21 cellular contexts compared by ENCODE assay signal in genomic region chr6:15775741-15776140, GRCh38.
DNase-seq lines count a peak whose midpoint lies in the region; ATAC-seq and TF ChIP-seq lines count a peak whose summit lies in the region.
"Had no signal": no experiment of that assay in that cellular context is flagged by ENCODE, and none has a peak within 500 bp of the region (broad histone marks: within the 10 kb centered on the region; RNA-seq: fewer than 3 reads in every experiment).

No MANE protein-coding gene starts in this region.

- in situ Hi-C loops in HAP-1 (cut with MboI; ENCODE audit: low sequenced_read_pairs) = no loop called here

- no peaks in the 10 kb centered on the region for H3K27me3 Mint-ChIP-seq in T-helper 2 cell treated with Interferon-gamma antibody and Interleukin-4, amounts not matched to agents 5 μg/mL and 100 μg/mL, for 36 hours (ENCODE audit: low read depth)
- peaks cover 18% of the 10 kb centered on the region for H3K27me3 Mint-ChIP-seq in activated naive CD8-positive, alpha-beta T cell treated with anti-CD3 and anti-CD28 coated beads for 36 hours
- H3K27me3 Mint-ChIP-seq in CD14-positive monocyte (ENCODE audit: low read depth in 3 of 3) = peaks cover 0 to 5% (median 0%) of the 10 kb centered on the region in 3 donors
- peaks cover 15% of the 10 kb centered on the region for H3K27me3 Mint-ChIP-seq in MCF 10A (ENCODE audit: insufficient read depth, unreplicated experiment)

- no peak for DNase-seq in T-helper 2 cell treated with Interferon-gamma antibody and Interleukin-4, amounts not matched to agents 5 μg/mL and 100 μg/mL, for 36 hours (ENCODE audit: low spot score)
- no peak for DNase-seq in T-helper 2 cell
- no peak for DNase-seq in activated naive CD4-positive, alpha-beta T cell treated with anti-CD3 and anti-CD28 coated beads, Interleukin-2, amount 50 U/mL, for 72 hours (ENCODE audit: low spot score in 2 of 2)
- DNase-seq in activated naive CD4-positive, alpha-beta T cell treated with anti-CD3 and anti-CD28 coated beads, Interleukin-2, amount 50 U/mL, for 16 hours = no peak
- no peak for DNase-seq in activated naive CD8-positive, alpha-beta T cell treated with anti-CD3 and anti-CD28 coated beads for 36 hours
- DNase-seq in CD14-positive monocyte (ENCODE audit: low spot score) = no peak
- no peak for DNase-seq in MCF 10A (ENCODE audit: unreplicated experiment)
- DNase-seq in HAP-1 (ENCODE audit: low spot score in 2 of 2) = no peak
- DNase-seq: AML-193, COR-L47, DMS 273 treated with DMSO at 0.1 percent for 48 hours, DND-41, H7, KG1, NCI-H1417 treated with DMSO at 0.1 percent for 48 hours, NCI-H187 treated with DMSO at 0.1 percent for 48 hours, NCI-H2227 treated with DMSO at 0.1 percent for 48 hours, NCI-H524, NCI-H82, OCI-M1, Right ventricle myocardium superior had no signal

- intact Hi-C loops in CD14-positive monocyte (cut with micrococcal nuclease) = no loop called here
- intact Hi-C loops in MCF 10A (cut with micrococcal nuclease) = no loop called here

- peaks cover 6% of the 10 kb centered on the region for H3K4me1 ChIP-seq in HAP-1

- POLR2A ChIA-PET in MCF 10A (lab: Yijun Ruan, JAX) = no interaction called here

- peaks cover 3% of the 10 kb centered on the region for H3K9me3 Mint-ChIP-seq in T-helper 2 cell treated with Interferon-gamma antibody and Interleukin-4, amounts not matched to agents 5 μg/mL and 100 μg/mL, for 36 hours
- peaks cover 7 to 8% of the 10 kb centered on the region in 2 donors for H3K9me3 Mint-ChIP-seq in activated naive CD4-positive, alpha-beta T cell treated with anti-CD3 and anti-CD28 coated beads, Interleukin-2, amount 50 U/mL, for 72 hours
- no peaks in the 10 kb centered on the region for H3K9me3 Mint-ChIP-seq in activated naive CD8-positive, alpha-beta T cell treated with anti-CD3 and anti-CD28 coated beads for 36 hours
- no peaks in the 10 kb centered on the region for H3K9me3 Mint-ChIP-seq in CD14-positive monocyte
- H3K9me3 Mint-ChIP-seq in MCF 10A (ENCODE audit: unreplicated experiment) = no peaks in the 10 kb centered on the region

- peak overlapping the region; percentile 85 for H3K27ac Mint-ChIP-seq in T-helper 2 cell treated with Interferon-gamma antibody and Interleukin-4, amounts not matched to agents 5 μg/mL and 100 μg/mL, for 36 hours
- H3K27ac Mint-ChIP-seq in activated naive CD4-positive, alpha-beta T cell treated with anti-CD3 and anti-CD28 coated beads, Interleukin-2, amount 50 U/mL, for 72 hours = peak overlapping the region; percentile 83 to 93
- H3K27ac Mint-ChIP-seq in activated naive CD8-positive, alpha-beta T cell treated with anti-CD3 and anti-CD28 coated beads for 36 hours = peak overlapping the region; percentile 77
- H3K27ac Mint-ChIP-seq in CD14-positive monocyte = no peak overlapping the region
- H3K27ac Mint-ChIP-seq in MCF 10A (ENCODE audit: low read depth, unreplicated experiment) = no peak overlapping the region

- no peaks in the 10 kb centered on the region for H3K9me3 ChIP-seq in HAP-1

- CTCF ChIA-PET in MCF 10A (lab: Yijun Ruan, JAX) = no interaction called here

- peaks cover 52% of the 10 kb centered on the region for H3K4me1 Mint-ChIP-seq in T-helper 2 cell treated with Interferon-gamma antibody and Interleukin-4, amounts not matched to agents 5 μg/mL and 100 μg/mL, for 36 hours (ENCODE audit: low read depth)
- H3K4me1 Mint-ChIP-seq in activated naive CD8-positive, alpha-beta T cell treated with anti-CD3 and anti-CD28 coated beads for 36 hours = peaks cover 22% of the 10 kb centered on the region
- H3K4me1 Mint-ChIP-seq in CD14-positive monocyte (peaks cover 6% of the 10 kb centered on the region), MCF 10A (ENCODE audit: insufficient read depth, unreplicated experiment) (no peaks in the 10 kb centered on the region)

- H3K4me3 Mint-ChIP-seq in T-helper 2 cell treated with Interferon-gamma antibody and Interleukin-4, amounts not matched to agents 5 μg/mL and 100 μg/mL, for 36 hours = peak overlapping the region; percentile 16
- H3K4me3 Mint-ChIP-seq in activated naive CD8-positive, alpha-beta T cell treated with anti-CD3 and anti-CD28 coated beads for 36 hours = no peak overlapping the region
- no peak overlapping the region for H3K4me3 Mint-ChIP-seq in CD14-positive monocyte
- no peak overlapping the region for H3K4me3 Mint-ChIP-seq in MCF 10A (ENCODE audit: unreplicated experiment)

- no peak overlapping the region for H3K4me3 ChIP-seq in HAP-1

- H3K36me3 Mint-ChIP-seq in T-helper 2 cell treated with Interferon-gamma antibody and Interleukin-4, amounts not matched to agents 5 μg/mL and 100 μg/mL, for 36 hours (ENCODE audit: low read depth) = no peaks in the 10 kb centered on the region
- H3K36me3 Mint-ChIP-seq in activated naive CD4-positive, alpha-beta T cell treated with anti-CD3 and anti-CD28 coated beads, Interleukin-2, amount 50 U/mL, for 72 hours = peaks cover 0 to 10% of the 10 kb centered on the region in 2 donors
- H3K36me3 Mint-ChIP-seq in activated naive CD8-positive, alpha-beta T cell treated with anti-CD3 and anti-CD28 coated beads for 36 hours = no peaks in the 10 kb centered on the region
- H3K36me3 Mint-ChIP-seq in CD14-positive monocyte (no peaks in the 10 kb centered on the region), MCF 10A (ENCODE audit: insufficient read depth, unreplicated experiment) (no peaks in the 10 kb centered on the region)

- no peak for ATAC-seq in activated naive CD4-positive, alpha-beta T cell treated with anti-CD3 and anti-CD28 coated beads, Interleukin-2, amount 50 U/mL, for 72 hours

- BruUV-seq in MCF 10A (replicated peaks; lab: Mats Ljungman, UMichigan) = no TSS peak

- H3K27me3 ChIP-seq in HAP-1 (ENCODE audit: low read depth) = no peaks in the 10 kb centered on the region

- no peaks in the 10 kb centered on the region for H3K36me3 ChIP-seq in HAP-1 (replicated peaks)

- TF ChIP-seq CTCF in CD14-positive monocyte (IDR thresholded peaks at IDR 0.05) (no peak), MCF 10A (IDR thresholded peaks at IDR 0.05; ENCODE audit: unreplicated experiment) (no peak)

Comparison
In these comparisons a context has a peak if more than half of its experiments do, and no peak if none do; other contexts are left out.
1. H3K27ac Mint-ChIP-seq: peak in T-helper 2 cell treated with Interferon-gamma antibody and Interleukin-4, amounts not matched to agents 5 μg/mL and 100 μg/mL, for 36 hours (single experiment), activated naive CD4-positive, alpha-beta T cell treated with anti-CD3 and anti-CD28 coated beads, Interleukin-2, amount 50 U/mL, for 72 hours (2 of 2) and activated naive CD8-positive, alpha-beta T cell treated with anti-CD3 and anti-CD28 coated beads for 36 hours (single experiment); none in CD14-positive monocyte (0 of 7) and MCF 10A (single experiment).